9 cellular contexts compared by ENCODE assay signal in genomic region chr7:25117226-25118047, GRCh38. TPM values are rescaled to one million over a fixed set of nuclear protein-coding genes. Genes with fewer than 3 reads are reported as not detected.
DNase-seq lines count a peak whose midpoint lies in the region; ATAC-seq, FAIRE-seq and TF ChIP-seq lines count a peak whose summit lies in the region.
"Had no signal": no experiment of that assay in that cellular context is flagged by ENCODE, and none has a peak within 500 bp of the region (broad histone marks: within the 10 kb centered on the region; RNA-seq: fewer than 3 reads in every experiment).

No MANE protein-coding gene starts in this region.

- H3K9ac ChIP-seq in SK-N-SH, result no peak overlapping the region

- H3K4me1 Mint-ChIP-seq in natural killer cell treated with Interleukin-12 subunit alpha and Interleukin-12 subunit beta and Interleukin-15 and Interleukin-18, amount 100 ng/mL, for 72 hours (ENCODE audit: low read depth in 2 of 2), result peaks cover 28 to 35% of the 10 kb centered on the region in 2 donors

- 79% methylated on average over 7 of the region's 7 CpGs for WGBS in SK-N-SH (ENCODE audit: low lambda C conversion rate)

- peaks cover 0 to 4% of the 10 kb centered on the region in 2 experiments; a peak in 1 of 4 replicates for H3K4me1 ChIP-seq in SK-N-SH (ENCODE audit: control insufficient read depth in 1 of 2, insufficient read depth in 2 of 2, low read depth in 1 of 2, low read length in 1 of 2)
- H3K4me1 ChIP-seq in Peyer's patch, result peaks cover 0 to 16% (median 4%) of the 10 kb centered on the region in 4 donors

- no peak overlapping the region for H3K4me3 ChIP-seq in SK-N-SH (ENCODE audit: low read depth in 2 of 2, low read length in 1 of 2)
- H3K4me3 ChIP-seq in Peyer's patch, result peak overlapping the region in 1 of 4 donors; percentile 14
- H3K4me3 ChIP-seq: skin epidermis had no signal

- H3F3A ChIP-seq in SK-N-SH (replicated peaks; ENCODE audit: insufficient read depth), result peaks cover 18% of the 10 kb centered on the region

- H3K9me3 ChIP-seq in SK-N-SH, result no peaks in the 10 kb centered on the region
- no peaks in the 10 kb centered on the region for H3K9me3 ChIP-seq in Peyer's patch

- no peaks in the 10 kb centered on the region for H3K27me3 Mint-ChIP-seq in natural killer cell treated with Interleukin-12 subunit alpha and Interleukin-12 subunit beta and Interleukin-15 and Interleukin-18, amount 100 ng/mL, for 72 hours

- TF ChIP-seq EP300 in SK-N-SH (IDR thresholded peaks at IDR 0.05; ENCODE audit: borderline replicate concordance in 1 of 2, low read depth in 1 of 2, low read length in 1 of 2), result no peak

- TF ChIP-seq CTCF in SK-N-SH (IDR thresholded peaks at IDR 0.05), result no peak
- TF ChIP-seq CTCF in Peyer's patch (IDR thresholded peaks at IDR 0.05), result no peak

- peak overlapping the region; percentile 49 to 50 for H3K27ac Mint-ChIP-seq in natural killer cell treated with Interleukin-12 subunit alpha and Interleukin-12 subunit beta and Interleukin-15 and Interleukin-18, amount 100 ng/mL, for 72 hours

- no peak for FAIRE-seq in HTR-8/SVneo (lab: Jason Lieb, UNC)

- H3K27me3 ChIP-seq in SK-N-SH (ENCODE audit: insufficient read depth) (no peaks in the 10 kb centered on the region), Peyer's patch (no peaks in the 10 kb centered on the region)

- ATAC-seq in SK-N-SH treated with all-trans-retinoic acid at 6 μM for 48 hours, result no peak; the same call in 2 of the 3 replicates
- ATAC-seq in HG02588 (IDR thresholded peaks at IDR 0.05; ENCODE audit: unreplicated experiment), result peak; percentile 85
- peak; percentile 89 to 93 for ATAC-seq in natural killer cell treated with Interleukin-12 subunit alpha and Interleukin-12 subunit beta and Interleukin-15 and Interleukin-18, amount 100 ng/mL, for 72 hours

- no peak overlapping the region for H3K27ac ChIP-seq in SK-N-SH (ENCODE audit: low read depth in 2 of 2, low read length in 1 of 2)
- H3K27ac ChIP-seq in Peyer's patch, result peak overlapping the region; percentile 44 to 77 (median 75)

- peaks cover 19% of the 10 kb centered on the region for H3K36me3 Mint-ChIP-seq in natural killer cell treated with Interleukin-12 subunit alpha and Interleukin-12 subunit beta and Interleukin-15 and Interleukin-18, amount 100 ng/mL, for 72 hours

- POLR2A ChIA-PET in SK-N-SH (lab: Yijun Ruan, JAX), result interaction anchor here (0.8 kb wide), 1 partner anchor 8 kb away, joined by 3 read pairs; the partner anchor contains the start of gene CYCS

- no peak overlapping the region for H2AFZ ChIP-seq in SK-N-SH (ENCODE audit: low read depth)

- H3K4me2 ChIP-seq in SK-N-SH, result no peak overlapping the region

- TF ChIP-seq RAD21 in SK-N-SH (IDR thresholded peaks at IDR 0.05; ENCODE audit: low read length), result no peak

- DNase-seq in SK-N-SH, result no peak
- peak in 2 of 3 donors; percentile 35 to 72 for DNase-seq in Peyer's patch
- DNase-seq in natural killer cell treated with Interleukin-12 subunit alpha and Interleukin-12 subunit beta and Interleukin-15 and Interleukin-18, amount 100 ng/mL, for 72 hours (ENCODE audit: low spot score), result no peak
- DNase-seq in HCEC 1CT, result no peak
- no peak for DNase-seq in HTR-8/SVneo (ENCODE audit: insufficient read length, low spot score)
- DNase-seq in NCI-H146 (lab: John Stamatoyannopoulos, UW), result no peak

- H3K9me3 Mint-ChIP-seq in natural killer cell treated with Interleukin-12 subunit alpha and Interleukin-12 subunit beta and Interleukin-15 and Interleukin-18, amount 100 ng/mL, for 72 hours, result no peaks in the 10 kb centered on the region

- CTCF ChIA-PET in SK-N-SH (lab: Yijun Ruan, JAX), result interaction anchor here (1.0 to 8.0 kb wide), 3 partner anchors 8 to 23 kb away, joined by 3 to 68 read pairs (median 8); partner anchors contain the start of gene CYCS

- H3K4me3 Mint-ChIP-seq in natural killer cell treated with Interleukin-12 subunit alpha and Interleukin-12 subunit beta and Interleukin-15 and Interleukin-18, amount 100 ng/mL, for 72 hours, result peak overlapping the region; percentile 58

- TF ChIP-seq POLR2A in Peyer's patch (IDR thresholded peaks at IDR 0.05), result no peak

- H4K20me1 ChIP-seq in SK-N-SH (ENCODE audit: insufficient read depth), result peaks cover 4% of the 10 kb centered on the region; the same call in 1 of the 2 replicates

- H3K79me2 ChIP-seq in SK-N-SH (ENCODE audit: insufficient read depth), result peaks cover 27% of the 10 kb centered on the region

- H3K36me3 ChIP-seq in SK-N-SH (replicated peaks in 1 of 2; ENCODE audit: control insufficient read depth in 1 of 2, insufficient read depth in 2 of 2, low read length in 1 of 2), result peaks cover 20 to 35% of the 10 kb centered on the region in 2 experiments
- H3K36me3 ChIP-seq in Peyer's patch, result peaks cover 0 to 33% (median 0%) of the 10 kb centered on the region in 3 donors

- no peaks in the 10 kb centered on the region for H3K9me2 ChIP-seq in SK-N-SH

TF ChIP-seq in SK-N-SH, 30 proteins besides CTCF, POLR2A, EP300 and RAD21:
- TF ChIP-seq POLR2AphosphoS5 (IDR thresholded peaks at IDR 0.05; ENCODE audit: low read depth, low read length) (peak; percentile 39; the same call in 1 of the 2 replicates), GABPA (IDR thresholded peaks at IDR 0.05; ENCODE audit: low read depth) (no peak), RCOR1 (IDR thresholded peaks at IDR 0.05; ENCODE audit: low read length) (no peak)

TF ChIP-seq in SK-N-SH treated with all-trans-retinoic acid at 6 μM for 48 hours, 23 proteins besides CTCF, POLR2A, EP300 and RAD21:
- no peak for TF ChIP-seq PPARA (CRISPR knock-in tag; IDR thresholded peaks at IDR 0.05; ENCODE audit: borderline replicate concordance)

RNA-seq across cellular contexts. Expression of gene CYCS, which starts 7.6 kb away (rescaled TPM):
- polyA plus RNA-seq in SK-N-SH (2012; rRNA removed), result 22.9 and 23.8 TPM in 2 replicates
- 39.2 and 65.4 TPM in 2 replicates for polyA plus RNA-seq in SK-N-SH (2012; cell fraction: cytosol; rRNA removed)
- 5.1 and 12.5 TPM in 2 replicates for polyA plus RNA-seq in SK-N-SH (2012; cell fraction: nucleus; rRNA removed)
- 10 to 100 TPM; 32.1 to 68.0 (median 53.1) TPM for total RNA-seq in Peyer's patch
- 100 to 1,000 TPM; 191 to 253 TPM for total RNA-seq in natural killer cell treated with Interleukin-12 subunit alpha and Interleukin-12 subunit beta and Interleukin-15 and Interleukin-18, amount 100 ng/mL, for 72 hours

Comparison
In these comparisons a context has a peak if more than half of its experiments do, and no peak if none do; other contexts are left out.
1. DNase-seq: peak in Peyer's patch (2 of 3); none in SK-N-SH (single experiment), natural killer cell treated with Interleukin-12 subunit alpha and Interleukin-12 subunit beta and Interleukin-15 and Interleukin-18, amount 100 ng/mL, for 72 hours (single experiment), HCEC 1CT (single experiment), HTR-8/SVneo (single experiment) and NCI-H146 (single experiment).
2. H3K27ac ChIP-seq: peak in Peyer's patch (4 of 4); none in SK-N-SH (0 of 2).